ENCODE assay signal across 23 cellular contexts in genomic region chr13:80050252-80050651, GRCh38.
DNase-seq lines count a peak whose midpoint lies in the region; ATAC-seq and TF ChIP-seq lines count a peak whose summit lies in the region.
"Had no signal": no experiment of that assay in that cellular context is flagged by ENCODE, and none has a peak within 500 bp of the region (broad histone marks: within the 10 kb centered on the region; RNA-seq: fewer than 3 reads in every experiment).

No MANE protein-coding gene starts in this region.

- H3K27ac ChIP-seq in BLaER1 (no peak overlapping the region), GM23338 (ENCODE audit: low read depth) (no peak overlapping the region)
- H3K27ac ChIP-seq: upper lobe of right lung, VCaP had no signal

- H3K27ac Mint-ChIP-seq in glutamatergic neuron (ENCODE audit: unreplicated experiment) (peak overlapping the region; percentile 29), GM23338 (no peak overlapping the region)
- H3K27ac Mint-ChIP-seq: activated naive CD4-positive, alpha-beta T cell treated with anti-CD3 and anti-CD28 coated beads, Interleukin-2, amount 50 U/mL, for 24 hours; dendritic cell treated with granulocyte-macrophage colony-stimulating factor and Interleukin-4, amounts not matched to agents 40 ng/mL and 50 ng/mL, for 4 days; progenitor cell of endocrine pancreas had no signal

- no peak overlapping the region for H2AFZ ChIP-seq in GM23338

- H3K36me3 Mint-ChIP-seq in glutamatergic neuron (ENCODE audit: unreplicated experiment) (no peaks in the 10 kb centered on the region), GM23338 (ENCODE audit: low read depth) (no peaks in the 10 kb centered on the region)
- H3K36me3 Mint-ChIP-seq: activated naive CD4-positive, alpha-beta T cell treated with anti-CD3 and anti-CD28 coated beads, Interleukin-2, amount 50 U/mL, for 24 hours; brain; naive B cell had no signal

- H3K4me1 ChIP-seq in BLaER1, result peaks cover 48% of the 10 kb centered on the region
- H3K4me1 ChIP-seq in GM23338 (ENCODE audit: insufficient read depth), result no peaks in the 10 kb centered on the region; the same call in 1 of the 2 replicates
- H3K4me1 ChIP-seq: Caco-2 had no signal

- H3K27me3 Mint-ChIP-seq in glutamatergic neuron (ENCODE audit: unreplicated experiment) (peaks cover 2% of the 10 kb centered on the region), GM23338 (ENCODE audit: insufficient read depth, low read depth, poor library complexity) (no peaks in the 10 kb centered on the region)
- H3K27me3 Mint-ChIP-seq: activated naive CD4-positive, alpha-beta T cell treated with anti-CD3 and anti-CD28 coated beads, Interleukin-2, amount 50 U/mL, for 24 hours; brain had no signal

- no peaks in the 10 kb centered on the region for H3K9me3 Mint-ChIP-seq in glutamatergic neuron (ENCODE audit: unreplicated experiment)
- no peaks in the 10 kb centered on the region; the same call in 1 of the 3 replicates for H3K9me3 Mint-ChIP-seq in GM23338
- H3K9me3 Mint-ChIP-seq: activated naive CD4-positive, alpha-beta T cell treated with anti-CD3 and anti-CD28 coated beads, Interleukin-2, amount 50 U/mL, for 24 hours had no signal

- H3K9me3 ChIP-seq in BLaER1, result peaks cover 6% of the 10 kb centered on the region; the same call in 1 of the 2 replicates
- H3K9me3 ChIP-seq: Caco-2, heart right ventricle, MG63, upper lobe of right lung had no signal

- ATAC-seq in GM23338, result no peak
- ATAC-seq: heart right ventricle, upper lobe of right lung had no signal

- H3K9ac ChIP-seq in BLaER1, result no peak overlapping the region

- H3K4me3 Mint-ChIP-seq in glutamatergic neuron (ENCODE audit: unreplicated experiment) (no peak overlapping the region), GM23338 (no peak overlapping the region)
- H3K4me3 Mint-ChIP-seq: activated naive CD4-positive, alpha-beta T cell treated with anti-CD3 and anti-CD28 coated beads, Interleukin-2, amount 50 U/mL, for 24 hours; dendritic cell treated with granulocyte-macrophage colony-stimulating factor and Interleukin-4, amounts not matched to agents 40 ng/mL and 50 ng/mL, for 4 days had no signal

- H3K4me1 Mint-ChIP-seq in glutamatergic neuron (ENCODE audit: low read depth, unreplicated experiment) (peaks cover 14% of the 10 kb centered on the region), GM23338 (peaks cover 9% of the 10 kb centered on the region)

- H3F3A ChIP-seq in GM23338 (replicated peaks; ENCODE audit: low read depth), result no peaks in the 10 kb centered on the region

- no peak for TF ChIP-seq CTCF in glutamatergic neuron (IDR thresholded peaks at IDR 0.05; ENCODE audit: partially characterized antibody, unreplicated experiment)
- no peak for TF ChIP-seq CTCF in GM23338 (conservative IDR thresholded peaks at IDR 0.05; ENCODE audit: low read depth in 2 of 2)

- H3K4me3 ChIP-seq in BLaER1 (no peak overlapping the region), GM23338 (no peak overlapping the region)
- H3K4me3 ChIP-seq: heart right ventricle, MG63, skin epidermis, upper lobe of right lung had no signal

- H3K27me3 ChIP-seq in BLaER1 (no peaks in the 10 kb centered on the region), GM23338 (ENCODE audit: insufficient read depth) (no peaks in the 10 kb centered on the region)
- H3K27me3 ChIP-seq: heart right ventricle, MG63, upper lobe of right lung had no signal

- H3K4me2 ChIP-seq in BLaER1 (peak overlapping the region; percentile 75), GM23338 (no peak overlapping the region)

- no peaks in the 10 kb centered on the region for H4K20me1 ChIP-seq in BLaER1
- H4K20me1 ChIP-seq in GM23338 (replicated peaks; ENCODE audit: insufficient read depth), result no peaks in the 10 kb centered on the region

- no peaks in the 10 kb centered on the region; the same call in 1 of the 2 replicates for H3K9me2 ChIP-seq in GM23338 (ENCODE audit: insufficient read depth)

- no peaks in the 10 kb centered on the region for H3K79me2 ChIP-seq in GM23338 (replicated peaks; ENCODE audit: insufficient read depth)

- H3K36me3 ChIP-seq in BLaER1 (no peaks in the 10 kb centered on the region), GM23338 (ENCODE audit: insufficient read depth) (no peaks in the 10 kb centered on the region)
- H3K36me3 ChIP-seq: heart right ventricle, MG63, upper lobe of right lung had no signal

- DNase-seq in Kasumi-1 (lab: John Stamatoyannopoulos, UW) (peak; percentile 19 to 46), astrocyte of the hippocampus (ENCODE audit: low read depth, low spot score) (peak; percentile 38), glutamatergic neuron (no peak), GM23338 (ENCODE audit: low spot score) (no peak), NCI-H187 (lab: John Stamatoyannopoulos, UW) (no peak)
- DNase-seq in activated CD4-positive, alpha-beta T cell treated with anti-CD3 and anti-CD28 coated beads for 1 hour, result no peak
- DNase-seq in activated T-cell treated with anti-CD3 and anti-CD28 coated beads, Interleukin-2, amount 50 U/mL, for 1 hour, result no peak
- DNase-seq: activated CD4-positive, alpha-beta T cell treated with anti-CD3 and anti-CD28 coated beads, Interleukin-2, amount 50 U/mL, for 4 hours; Caco-2; erythroblast; heart right ventricle; MG63; naive B cell; NCI-H1930; stimulated activated CD4-positive, alpha-beta T cell treated with anti-CD3 and anti-CD28 coated beads, Interleukin-4, amount 100 ng/mL, for 1 hour; upper lobe of right lung had no signal

TF ChIP-seq in GM23338, 12 proteins besides CTCF, POLR2A, EP300 and RAD21:
- no peak for TF ChIP-seq ZNF331 (CRISPR knock-in tag; IDR thresholded peaks at IDR 0.05; ENCODE audit: low read depth)
- no peak for TF ChIP-seq STAT1 (IDR thresholded peaks at IDR 0.05; ENCODE audit: unreplicated experiment)
- TF ChIP-seq REST (IDR thresholded peaks at IDR 0.05; ENCODE audit: unreplicated experiment), result no peak
- no peak for TF ChIP-seq EZH2 (IDR thresholded peaks at IDR 0.05; ENCODE audit: low read depth, unreplicated experiment)
TF ChIP-seq in GM23338: peak in this region for 0.

Comparison
In these comparisons a context has a peak if more than half of its experiments do, and no peak if none do; other contexts are left out.
1. DNase-seq: peak in Kasumi-1 (2 of 2) and astrocyte of the hippocampus (single experiment); none in glutamatergic neuron (single experiment), GM23338 (single experiment), activated CD4-positive, alpha-beta T cell treated with anti-CD3 and anti-CD28 coated beads for 1 hour (single experiment), activated T-cell treated with anti-CD3 and anti-CD28 coated beads, Interleukin-2, amount 50 U/mL, for 1 hour (single experiment) and NCI-H187 (0 of 2).